In genomic region chr2:70992945-70993688, GRCh38 we compare ENCODE assay signal across 8 cellular contexts. TPM values are rescaled to one million over a fixed set of nuclear protein-coding genes. Genes with fewer than 3 reads are reported as not detected.
A peak's percentile ranks its signal among the peaks of the same experiment; 100 is the strongest.
DNase-seq lines count a peak whose midpoint lies in the region; ATAC-seq and TF ChIP-seq lines count a peak whose summit lies in the region.

No MANE protein-coding gene starts in this region.

- peaks cover 16% of the 10 kb centered on the region for H3K36me3 Mint-ChIP-seq in CD4-positive, CD25-positive, alpha-beta regulatory T cell
- H3K36me3 Mint-ChIP-seq in MCF 10A (ENCODE audit: insufficient read depth, unreplicated experiment) (peaks cover 36% of the 10 kb centered on the region), natural killer cell (no peaks in the 10 kb centered on the region)

- BruUV-seq in MCF 10A (replicated peaks; lab: Mats Ljungman, UMichigan), result TSS peak; percentile 34

- in situ Hi-C loops in KBM-7 (cut with MboI; ENCODE audit: low pct_unique_long_range_greater_than_20kb, low sequenced_read_pairs), result no loop called here

- intact Hi-C loops in MCF 10A (cut with micrococcal nuclease), result no loop called here
- intact Hi-C loops in natural killer cell (cut with micrococcal nuclease), result no loop called here

- H3K9me3 ChIP-seq in CD4-positive, CD25-positive, alpha-beta regulatory T cell (ENCODE audit: control insufficient read depth in 2 of 2, low read length in 2 of 2), result no peaks in the 10 kb centered on the region

- DNase-seq in CD4-positive, CD25-positive, alpha-beta regulatory T cell, result peak in 1 of 3 donors; percentile 31
- DNase-seq in KBM-7 (peak; percentile 18), MCF 10A (ENCODE audit: unreplicated experiment) (no peak), natural killer cell (no peak), T1000 (lab: John Stamatoyannopoulos, UW) (no peak), SHP77 treated with DMSO at 0.1 percent for 48 hours (lab: John Stamatoyannopoulos, UW) (no peak)

- peak overlapping the region; percentile 89 to 97 (median 95) for H3K4me3 Mint-ChIP-seq in CD4-positive, CD25-positive, alpha-beta regulatory T cell
- peak overlapping the region; percentile 98 for H3K4me3 Mint-ChIP-seq in MCF 10A (ENCODE audit: unreplicated experiment)
- H3K4me3 Mint-ChIP-seq in natural killer cell, result peak overlapping the region; percentile 91

- peak overlapping the region; percentile 68 for H3K27ac ChIP-seq in CD4-positive, CD25-positive, alpha-beta regulatory T cell (ENCODE audit: insufficient read depth, low read length, poor library complexity, severe bottlenecking)

- peaks cover 26% of the 10 kb centered on the region for H3K4me1 ChIP-seq in CD4-positive, CD25-positive, alpha-beta regulatory T cell (ENCODE audit: control insufficient read depth, insufficient read depth, low read length, poor library complexity, severe bottlenecking)

- CTCF ChIA-PET in MCF 10A (lab: Yijun Ruan, JAX), result interaction anchor here (1.0 to 1.8 kb wide), 2 partner anchors 9 to 45 kb away, joined by 3 to 5 read pairs; no protein-coding TSS in a partner anchor

- TF ChIP-seq CTCF in MCF 10A (IDR thresholded peaks at IDR 0.05; ENCODE audit: unreplicated experiment), result no peak
- TF ChIP-seq CTCF in natural killer cell (IDR thresholded peaks at IDR 0.05), result no peak

- peak overlapping the region; percentile 83 for H3K4me3 ChIP-seq in CD4-positive, CD25-positive, alpha-beta regulatory T cell (ENCODE audit: low read depth, low read length)

- H3K9me3 Mint-ChIP-seq in CD4-positive, CD25-positive, alpha-beta regulatory T cell, result no peaks in the 10 kb centered on the region
- H3K9me3 Mint-ChIP-seq in MCF 10A (ENCODE audit: unreplicated experiment), result no peaks in the 10 kb centered on the region
- no peaks in the 10 kb centered on the region for H3K9me3 Mint-ChIP-seq in natural killer cell

- POLR2A ChIA-PET in MCF 10A (lab: Yijun Ruan, JAX), result interaction anchor here (0.8 to 1.6 kb wide), 3 partner anchors 15 to 139 kb away, joined by 4 to 5 read pairs (median 5); partner anchors contain the start of gene ANKRD53

- H3K36me3 ChIP-seq in CD4-positive, CD25-positive, alpha-beta regulatory T cell (ENCODE audit: control insufficient read depth, insufficient read depth, low read length), result peaks cover 38% of the 10 kb centered on the region

- no peaks in the 10 kb centered on the region for H3K27me3 Mint-ChIP-seq in CD4-positive, CD25-positive, alpha-beta regulatory T cell
- H3K27me3 Mint-ChIP-seq in MCF 10A (ENCODE audit: insufficient read depth, unreplicated experiment) (no peaks in the 10 kb centered on the region), natural killer cell (ENCODE audit: low read depth in 2 of 2) (no peaks in the 10 kb centered on the region)

- H3K27me3 ChIP-seq in CD4-positive, CD25-positive, alpha-beta regulatory T cell (ENCODE audit: control insufficient read depth, insufficient read depth, low read length), result no peaks in the 10 kb centered on the region

- H3K4me1 Mint-ChIP-seq in CD4-positive, CD25-positive, alpha-beta regulatory T cell, result peaks cover 21 to 41% (median 29%) of the 10 kb centered on the region in 4 donors
- H3K4me1 Mint-ChIP-seq in MCF 10A (ENCODE audit: insufficient read depth, unreplicated experiment) (peaks cover 18% of the 10 kb centered on the region), natural killer cell (peaks cover 33 to 35% of the 10 kb centered on the region in 2 donors)

- ATAC-seq in CD4-positive, CD25-positive, alpha-beta regulatory T cell (ENCODE audit: low read depth in 2 of 2), result no peak
- ATAC-seq in natural killer cell, result no peak
- ATAC-seq in esophagus mucosa, result no peak
- ATAC-seq in HG03175 (IDR thresholded peaks at IDR 0.05; ENCODE audit: unreplicated experiment), result no peak

- H3K27ac Mint-ChIP-seq in CD4-positive, CD25-positive, alpha-beta regulatory T cell, result peak overlapping the region; percentile 90 to 96 (median 90)
- H3K27ac Mint-ChIP-seq in MCF 10A (ENCODE audit: low read depth, unreplicated experiment) (peak overlapping the region; percentile 78), natural killer cell (peak overlapping the region; percentile 86 to 92)

RNA-seq across cellular contexts. Expression of gene TEX261, which starts 1.6 kb away (rescaled TPM):
- 37.8 TPM for total RNA-seq in CD4-positive, CD25-positive, alpha-beta regulatory T cell
- 10 to 100 TPM; 30.2 to 35.4 (median 32.6) TPM for polyA plus RNA-seq in CD4-positive, CD25-positive, alpha-beta regulatory T cell
- 52.3 and 63.2 TPM in 2 replicates for total RNA-seq in MCF 10A (2022)
- total RNA-seq in natural killer cell, result 10 to 100 TPM; 30.3 to 44.2 (median 43.2) TPM
- total RNA-seq in esophagus mucosa, result 36.7 TPM

RNA-seq across cellular contexts. Expression of gene ANKRD53, which starts 14.7 kb away (rescaled TPM):
- total RNA-seq in CD4-positive, CD25-positive, alpha-beta regulatory T cell, result 0.94 TPM
- under 1 TPM in 1 of 4 donors, not detected in 3; 0.09 TPM for polyA plus RNA-seq in CD4-positive, CD25-positive, alpha-beta regulatory T cell
- not detected in 2 replicates for total RNA-seq in MCF 10A (2022)
- 1 to 10 TPM; 2.2 to 3.1 (median 2.5) TPM for total RNA-seq in natural killer cell
- total RNA-seq in esophagus mucosa, result 0.40 TPM

RNA-seq across cellular contexts. Expression of gene ATP6V1B1, which starts 57.4 kb away (rescaled TPM):
- not detected for total RNA-seq in CD4-positive, CD25-positive, alpha-beta regulatory T cell
- not detected for polyA plus RNA-seq in CD4-positive, CD25-positive, alpha-beta regulatory T cell
- total RNA-seq in MCF 10A (2022) (not detected in 2 replicates), natural killer cell (not detected), esophagus mucosa (2.4 TPM)
